14 cellular contexts compared by ENCODE assay signal in the genomic region with DNA sequence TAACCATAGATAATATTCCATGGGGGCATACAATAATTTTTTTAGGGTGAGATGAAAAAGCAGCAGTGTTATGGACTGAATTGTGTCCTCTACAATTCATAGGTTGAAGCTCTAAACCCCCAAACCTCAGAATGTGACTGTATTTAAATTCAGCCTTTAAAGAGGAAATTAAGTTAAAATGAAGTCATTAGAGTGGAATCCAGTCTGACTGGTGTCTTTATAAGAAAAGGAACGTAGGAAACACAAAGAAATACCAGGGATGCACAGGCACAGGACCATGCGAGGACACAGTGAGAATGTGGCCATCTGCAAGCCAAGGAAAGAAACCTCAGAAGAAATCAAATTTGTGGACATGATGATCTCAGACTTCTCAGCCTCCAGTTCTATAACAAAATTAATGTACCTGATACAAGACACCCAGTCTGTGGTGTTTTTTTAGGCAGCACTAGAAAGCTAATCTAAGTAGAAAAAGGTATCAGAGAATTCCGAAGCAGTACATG.
DNase-seq lines count a peak whose midpoint lies in the region; ATAC-seq, FAIRE-seq and TF ChIP-seq lines count a peak whose summit lies in the region.
"Had no signal": no experiment of that assay in that cellular context is flagged by ENCODE, and none has a peak within 500 bp of the region (broad histone marks: within the 10 kb centered on the region; RNA-seq: fewer than 3 reads in every experiment).

No MANE protein-coding gene starts in this region.

- peaks cover 10% of the 10 kb centered on the region; the same call in 1 of the 2 replicates for H3K4me1 ChIP-seq in PC-3 (ENCODE audit: insufficient read depth, low read length)

- no peak overlapping the region for H2AFZ ChIP-seq in PC-3 (ENCODE audit: low read length)
- H2AFZ ChIP-seq: GM23338 had no signal

- H3K9me2 ChIP-seq in PC-3 (replicated peaks; ENCODE audit: low read length) = no peaks in the 10 kb centered on the region

- no TSS peak for BruUV-seq in PC-3 (replicated peaks; lab: Mats Ljungman, UMichigan)

- no peak overlapping the region for H3K9ac ChIP-seq in PC-3 (ENCODE audit: low read length)

- no peak for FAIRE-seq in bronchial epithelial cell (lab: Jason Lieb, UNC)
- FAIRE-seq: A204.1 had no signal

- 0 out of 2 replicates have a peak, but pooled peaks cover 10% of the 10 kb centered on the region for H3K9me3 ChIP-seq in PC-3 (ENCODE audit: low read length)

- H3F3A ChIP-seq in PC-3 (ENCODE audit: low read length, unreplicated experiment) = no peaks in the 10 kb centered on the region

- H3K79me2 ChIP-seq in PC-3 (ENCODE audit: low read length) = no peaks in the 10 kb centered on the region

- TF ChIP-seq CTCF in PC-3 (conservative IDR thresholded peaks at IDR 0.05; ENCODE audit: low read depth, low read length) (no peak), bronchial epithelial cell (IDR thresholded peaks at IDR 0.05; ENCODE audit: insufficient read depth, low read length, severe bottlenecking) (no peak), kidney epithelial cell (IDR thresholded peaks at IDR 0.05; ENCODE audit: insufficient read depth, low read length, poor library complexity, severe bottlenecking) (no peak)

- 0 out of 2 replicates have a peak overlapping the region, but pooled peaks have one; percentile 14 for H3K4me2 ChIP-seq in PC-3 (ENCODE audit: low read length)
- H3K4me2 ChIP-seq: GM23338 had no signal

- peak; percentile 48 for DNase-seq in PC-3
- DNase-seq in bronchial epithelial cell (ENCODE audit: low read depth) = peak; percentile 52
- peak; percentile 34 for DNase-seq in kidney epithelial cell (ENCODE audit: low read depth)
- DNase-seq in iPS-NIHi7 (ENCODE audit: extremely low spot score) = no peak
- no peak for DNase-seq in NCI-H1092 (lab: John Stamatoyannopoulos, UW)
- no peak for DNase-seq in NCI-H2227 treated with DMSO at 0.1 percent for 48 hours (lab: John Stamatoyannopoulos, UW)
- DNase-seq: C1 segment of cervical spinal cord; Calu3; CD4-positive, alpha-beta T cell; DMS 273 treated with DMSO at 0.1 percent for 48 hours; H7 had no signal

- intact Hi-C loops in PC-3 (cut with micrococcal nuclease) = no loop called here

- ATAC-seq in PC-3 (no peak; the same call in 1 of the 2 replicates), GM18861 (IDR thresholded peaks at IDR 0.05; ENCODE audit: unreplicated experiment) (no peak)
- ATAC-seq: GM23338 had no signal

- CTCF ChIA-PET in PC-3 (lab: Charles Lee) = no interaction called here

- H3K36me3 ChIP-seq in PC-3 (ENCODE audit: low read depth, low read length) (no peaks in the 10 kb centered on the region), bronchial epithelial cell (ENCODE audit: control insufficient read depth, insufficient read depth, low read length) (no peaks in the 10 kb centered on the region), kidney epithelial cell (ENCODE audit: control insufficient read depth, insufficient read depth, low read length) (no peaks in the 10 kb centered on the region)

- no peak overlapping the region for H3K27ac ChIP-seq in PC-3 (ENCODE audit: low read length)

- H3K4me3 ChIP-seq in PC-3 (ENCODE audit: low read length) = no peak overlapping the region
- no peak overlapping the region for H3K4me3 ChIP-seq in bronchial epithelial cell (ENCODE audit: low read depth, low read length)
- no peak overlapping the region for H3K4me3 ChIP-seq in kidney epithelial cell (ENCODE audit: low read depth, low read length)
- H3K4me3 ChIP-seq: GM23338 had no signal

- H4K20me1 ChIP-seq in PC-3 (ENCODE audit: low read length) = no peaks in the 10 kb centered on the region

- H3K27me3 ChIP-seq in PC-3 (ENCODE audit: low read length) = no peaks in the 10 kb centered on the region
- no peaks in the 10 kb centered on the region for H3K27me3 ChIP-seq in bronchial epithelial cell (ENCODE audit: control insufficient read depth, insufficient read depth, low read length)
- H3K27me3 ChIP-seq in kidney epithelial cell (ENCODE audit: control insufficient read depth, insufficient read depth, low read length) = no peaks in the 10 kb centered on the region

- POLR2A ChIA-PET in PC-3 (lab: Charles Lee; ENCODE audit: unreplicated experiment) = no interaction called here

Comparison
In these comparisons a context has a peak if more than half of its experiments do, and no peak if none do; other contexts are left out.
1. DNase-seq: peak in PC-3 (single experiment), bronchial epithelial cell (single experiment) and kidney epithelial cell (single experiment); none in iPS-NIHi7 (single experiment), NCI-H1092 (single experiment) and NCI-H2227 treated with DMSO at 0.1 percent for 48 hours (single experiment).